ENCODE assay signal across 23 cellular contexts in the genomic region with DNA sequence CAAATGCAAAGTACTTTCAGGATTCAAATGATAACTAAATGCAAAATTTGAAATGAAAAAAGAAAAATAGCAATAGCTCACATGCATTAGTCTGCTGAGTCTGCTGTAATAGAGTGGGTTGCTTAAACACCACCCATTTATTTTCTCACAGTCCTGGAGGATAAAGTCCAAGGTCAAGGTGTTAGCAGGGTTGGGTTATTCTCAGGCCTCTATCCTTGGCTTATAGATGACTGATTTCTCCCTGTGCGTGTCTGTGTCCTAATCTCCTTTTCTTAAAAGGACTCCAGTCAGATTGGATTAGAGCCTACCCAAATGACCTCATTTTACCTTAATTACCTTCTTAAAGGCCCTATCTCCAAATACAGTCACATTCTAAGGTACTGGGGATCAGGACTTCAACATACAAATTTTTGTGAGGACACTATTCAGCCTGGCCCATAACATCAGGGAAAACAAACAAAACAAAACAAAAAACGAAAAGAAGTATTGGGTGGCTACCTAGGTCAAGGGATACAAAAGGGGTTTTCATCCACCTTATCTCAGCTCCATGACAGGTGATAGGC. TPM values are rescaled to one million over a fixed set of nuclear protein-coding genes. Genes with fewer than 3 reads are reported as not detected.
A peak's percentile ranks its signal among the peaks of the same experiment; 100 is the strongest.
DNase-seq lines count a peak whose midpoint lies in the region; ATAC-seq, FAIRE-seq and TF ChIP-seq lines count a peak whose summit lies in the region.
"Had no signal": no experiment of that assay in that cellular context is flagged by ENCODE, and none has a peak within 500 bp of the region (broad histone marks: within the 10 kb centered on the region; RNA-seq: fewer than 3 reads in every experiment).

No MANE protein-coding gene starts in this region.

- H3K36me3 ChIP-seq in CD8-positive, alpha-beta memory T cell (ENCODE audit: insufficient read depth, low read length) = no peaks in the 10 kb centered on the region
- no peaks in the 10 kb centered on the region for H3K36me3 ChIP-seq in astrocyte (ENCODE audit: insufficient read depth, low read length)
- H3K36me3 ChIP-seq in naive thymus-derived CD4-positive, alpha-beta T cell (ENCODE audit: control insufficient read depth in 2 of 3, insufficient read depth in 3 of 3, low read length in 3 of 3) = no peaks in the 10 kb centered on the region
- H3K36me3 ChIP-seq: MG63 had no signal

- peaks cover 6% of the 10 kb centered on the region for H3K36me3 Mint-ChIP-seq in CD4-positive, alpha-beta T cell (ENCODE audit: low read depth)
- H3K36me3 Mint-ChIP-seq in CD8-positive, alpha-beta memory T cell = peaks cover 0 to 2% (median 0%) of the 10 kb centered on the region in 3 donors
- H3K36me3 Mint-ChIP-seq in astrocyte (ENCODE audit: low read depth, unreplicated experiment) = no peaks in the 10 kb centered on the region
- H3K36me3 Mint-ChIP-seq in naive thymus-derived CD4-positive, alpha-beta T cell = peaks cover 0 to 5% (median 0%) of the 10 kb centered on the region in 5 donors
- H3K36me3 Mint-ChIP-seq: IgD-negative memory B cell had no signal

- CTCF ChIA-PET in CD4-positive, alpha-beta T cell (lab: Charles Lee) = no interaction called here
- CTCF ChIA-PET in CD8-positive, alpha-beta memory T cell (lab: Charles Lee) = no interaction called here
- CTCF ChIA-PET in naive thymus-derived CD4-positive, alpha-beta T cell (lab: Charles Lee) = no interaction called here

- peak overlapping the region; percentile 73 for H3K27ac Mint-ChIP-seq in CD4-positive, alpha-beta T cell
- H3K27ac Mint-ChIP-seq in CD8-positive, alpha-beta memory T cell = peak overlapping the region in 5 of 8 donors; percentile 17 to 67 (median 57)
- H3K27ac Mint-ChIP-seq in astrocyte (ENCODE audit: unreplicated experiment) = no peak overlapping the region
- H3K27ac Mint-ChIP-seq in naive thymus-derived CD4-positive, alpha-beta T cell = peak overlapping the region; percentile 17 to 85 (median 61)
- H3K27ac Mint-ChIP-seq: GM23338 had no signal

- POLR2A ChIA-PET in CD4-positive, alpha-beta T cell (lab: Charles Lee) = no interaction called here
- POLR2A ChIA-PET in CD8-positive, alpha-beta memory T cell (lab: Charles Lee) = no interaction called here
- POLR2A ChIA-PET in naive thymus-derived CD4-positive, alpha-beta T cell (lab: Charles Lee) = no interaction called here

- H3K4me2 ChIP-seq in astrocyte (ENCODE audit: low read length) = no peak overlapping the region
- H3K4me2 ChIP-seq: GM23338 had no signal

- no peaks in the 10 kb centered on the region for H3K9me3 Mint-ChIP-seq in CD4-positive, alpha-beta T cell
- H3K9me3 Mint-ChIP-seq in CD8-positive, alpha-beta memory T cell = peaks cover 0 to 5% (median 0%) of the 10 kb centered on the region in 5 donors
- no peaks in the 10 kb centered on the region for H3K9me3 Mint-ChIP-seq in astrocyte (ENCODE audit: unreplicated experiment)
- H3K9me3 Mint-ChIP-seq in naive thymus-derived CD4-positive, alpha-beta T cell = peaks cover 0 to 10% (median 0%) of the 10 kb centered on the region in 11 donors
- H3K9me3 Mint-ChIP-seq: GM23338, IgD-negative memory B cell had no signal

- FAIRE-seq in astrocyte (lab: Jason Lieb, UNC) = peak; percentile 76
- FAIRE-seq: GM12878, HTR-8/SVneo had no signal

- intact Hi-C loops in CD4-positive, alpha-beta T cell (cut with DNase I, micrococcal nuclease) = no loop called here
- intact Hi-C loops in naive thymus-derived CD4-positive, alpha-beta T cell (cut with micrococcal nuclease) = no loop called here

- H3K27me3 Mint-ChIP-seq in CD4-positive, alpha-beta T cell = peaks cover 4% of the 10 kb centered on the region
- peaks cover 0 to 7% of the 10 kb centered on the region in 2 donors for H3K27me3 Mint-ChIP-seq in CD8-positive, alpha-beta memory T cell
- no peaks in the 10 kb centered on the region for H3K27me3 Mint-ChIP-seq in astrocyte (ENCODE audit: low read depth, unreplicated experiment)
- peaks cover 0 to 3% (median 0%) of the 10 kb centered on the region in 5 donors for H3K27me3 Mint-ChIP-seq in naive thymus-derived CD4-positive, alpha-beta T cell

- peaks cover 37% of the 10 kb centered on the region for H3K4me1 ChIP-seq in CD8-positive, alpha-beta memory T cell (ENCODE audit: insufficient read depth, low read length)
- peaks cover 9% of the 10 kb centered on the region for H3K4me1 ChIP-seq in astrocyte (ENCODE audit: insufficient read depth, low read length)
- peaks cover 17 to 34% of the 10 kb centered on the region in 2 donors for H3K4me1 ChIP-seq in naive thymus-derived CD4-positive, alpha-beta T cell (ENCODE audit: control insufficient read depth in 2 of 2, insufficient read depth in 2 of 2, low read length in 2 of 2)

- TF ChIP-seq CTCF in CD4-positive, alpha-beta T cell (IDR thresholded peaks at IDR 0.05) = no peak
- TF ChIP-seq CTCF in astrocyte (IDR thresholded peaks at IDR 0.05; ENCODE audit: insufficient read depth, low read depth, low read length) = no peak

- ATAC-seq in CD4-positive, alpha-beta T cell (ENCODE audit: poor library complexity) = no peak
- no peak for ATAC-seq in naive thymus-derived CD4-positive, alpha-beta T cell
- ATAC-seq in GM18520 (IDR thresholded peaks at IDR 0.05; ENCODE audit: unreplicated experiment) = no peak
- ATAC-seq: GM12878, GM23338 had no signal

- H4K20me1 ChIP-seq in astrocyte (ENCODE audit: insufficient read depth, low read length) = no peaks in the 10 kb centered on the region

- H3K9me3 ChIP-seq in CD4-positive, alpha-beta T cell (ENCODE audit: control insufficient read depth, low read length) = no peaks in the 10 kb centered on the region
- H3K9me3 ChIP-seq in CD8-positive, alpha-beta memory T cell (ENCODE audit: low read length) = no peaks in the 10 kb centered on the region
- H3K9me3 ChIP-seq in astrocyte (ENCODE audit: insufficient read depth, low read depth, low read length) = no peaks in the 10 kb centered on the region
- no peaks in the 10 kb centered on the region for H3K9me3 ChIP-seq in naive thymus-derived CD4-positive, alpha-beta T cell (ENCODE audit: control insufficient read depth in 2 of 3, low read length in 3 of 3)
- H3K9me3 ChIP-seq: MG63 had no signal

- no peak overlapping the region for H3K9ac ChIP-seq in astrocyte (ENCODE audit: low read length)

- no peaks in the 10 kb centered on the region for H3K27me3 ChIP-seq in CD4-positive, alpha-beta T cell (ENCODE audit: control insufficient read depth, insufficient read depth, low read length)
- no peaks in the 10 kb centered on the region for H3K27me3 ChIP-seq in CD8-positive, alpha-beta memory T cell (ENCODE audit: insufficient read depth, low read length, poor library complexity, severe bottlenecking)
- no peaks in the 10 kb centered on the region for H3K27me3 ChIP-seq in astrocyte (ENCODE audit: insufficient read depth, low read length)
- H3K27me3 ChIP-seq in naive thymus-derived CD4-positive, alpha-beta T cell (ENCODE audit: control insufficient read depth in 2 of 2, insufficient read depth in 2 of 2, low read length in 2 of 2) = no peaks in the 10 kb centered on the region
- H3K27me3 ChIP-seq: MG63 had no signal

- H3K4me1 Mint-ChIP-seq in CD4-positive, alpha-beta T cell (ENCODE audit: low read depth) = peaks cover 54% of the 10 kb centered on the region
- H3K4me1 Mint-ChIP-seq in CD8-positive, alpha-beta memory T cell = peaks cover 30 to 43% (median 35%) of the 10 kb centered on the region in 3 donors
- peaks cover 6% of the 10 kb centered on the region for H3K4me1 Mint-ChIP-seq in astrocyte (ENCODE audit: low read depth, unreplicated experiment)
- peaks cover 14 to 65% (median 51%) of the 10 kb centered on the region in 7 donors for H3K4me1 Mint-ChIP-seq in naive thymus-derived CD4-positive, alpha-beta T cell

- H3K27ac ChIP-seq in CD4-positive, alpha-beta T cell (ENCODE audit: low read depth, low read length) = no peak overlapping the region
- H3K27ac ChIP-seq in CD8-positive, alpha-beta memory T cell (ENCODE audit: low read depth, low read length) = no peak overlapping the region
- H3K27ac ChIP-seq in astrocyte (ENCODE audit: low read depth, low read length) = no peak overlapping the region
- H3K27ac ChIP-seq in naive thymus-derived CD4-positive, alpha-beta T cell (ENCODE audit: low read depth, low read length) = no peak overlapping the region
- H3K27ac ChIP-seq: C4-2B, SK-N-MC had no signal

- no peak overlapping the region for H3K4me3 Mint-ChIP-seq in CD4-positive, alpha-beta T cell
- H3K4me3 Mint-ChIP-seq in CD8-positive, alpha-beta memory T cell = no peak overlapping the region
- H3K4me3 Mint-ChIP-seq in astrocyte (ENCODE audit: unreplicated experiment) = no peak overlapping the region
- H3K4me3 Mint-ChIP-seq in naive thymus-derived CD4-positive, alpha-beta T cell = peak overlapping the region in 1 of 10 donors; percentile 10
- H3K4me3 Mint-ChIP-seq: GM23338, IgD-negative memory B cell had no signal

- H3K4me3 ChIP-seq in CD8-positive, alpha-beta memory T cell (ENCODE audit: low read length) = no peak overlapping the region
- no peak overlapping the region for H3K4me3 ChIP-seq in astrocyte (ENCODE audit: insufficient read depth, low read depth, low read length)
- H3K4me3 ChIP-seq in naive thymus-derived CD4-positive, alpha-beta T cell (ENCODE audit: low read length) = no peak overlapping the region
- H3K4me3 ChIP-seq: GM12878, GM23338, MG63, SK-N-MC had no signal

- no peaks in the 10 kb centered on the region for H3K79me2 ChIP-seq in astrocyte (ENCODE audit: insufficient read depth, low read length)

- no peak for DNase-seq in CD4-positive, alpha-beta T cell
- no peak for DNase-seq in CD8-positive, alpha-beta memory T cell
- DNase-seq in astrocyte (ENCODE audit: low read depth) = no peak
- no peak for DNase-seq in naive thymus-derived CD4-positive, alpha-beta T cell
- DNase-seq in activated CD4-positive, CD25-positive, alpha-beta regulatory T cell treated with anti-CD3 and anti-CD28 coated beads, Interleukin-2, amount 50 U/mL, for 72 hours = no peak
- no peak for DNase-seq in C1 segment of cervical spinal cord (lab: John Stamatoyannopoulos, UW)
- DNase-seq: ACHN, HCEC 1CT, Kasumi-1, MG63, NCI-H1048, NCI-H1436, NCI-H2029 treated with DMSO at 0.1 percent for 48 hours, NCI-H2171, NCI-H69, Right ventricle myocardium superior had no signal

- no peak overlapping the region for H2AFZ ChIP-seq in astrocyte (ENCODE audit: low read depth, low read length)
- H2AFZ ChIP-seq: GM23338 had no signal

RNA-seq across cellular contexts. Expression of a gene that starts 6.3 kb away (rescaled TPM):
- total RNA-seq in CD4-positive, alpha-beta T cell = 10 to 100 TPM; 17.4 to 19.2 TPM
- 10 to 100 TPM; 21.3 to 25.0 TPM for total RNA-seq in CD8-positive, alpha-beta memory T cell
- 16.1 TPM for polyA plus RNA-seq in CD8-positive, alpha-beta memory T cell
- 22.3 and 26.4 TPM in 2 replicates for total RNA-seq in astrocyte
- 10 to 100 TPM; 27.2 to 58.8 (median 29.4) TPM for total RNA-seq in naive thymus-derived CD4-positive, alpha-beta T cell
- polyA plus RNA-seq in naive thymus-derived CD4-positive, alpha-beta T cell = 10 to 100 TPM; 11.8 to 19.2 TPM
